In genomic region chr2:45716915-45717314, GRCh38 we compare ENCODE assay signal across 18 cellular contexts.
DNase-seq lines count a peak whose midpoint lies in the region; ATAC-seq and TF ChIP-seq lines count a peak whose summit lies in the region.
"Had no signal": no experiment of that assay in that cellular context is flagged by ENCODE, and none has a peak within 500 bp of the region (broad histone marks: within the 10 kb centered on the region; RNA-seq: fewer than 3 reads in every experiment).

No MANE protein-coding gene starts in this region.

- H3K27ac ChIP-seq in HCT116 (ENCODE audit: low read depth, low read length), result no peak overlapping the region

- H3K27me3 Mint-ChIP-seq in memory B cell (no peaks in the 10 kb centered on the region), chondrocyte (ENCODE audit: low read depth) (no peaks in the 10 kb centered on the region)

- POLR2A ChIA-PET in HCT116 (lab: Charles Lee), result no interaction called here

- no peak overlapping the region for H2AFZ ChIP-seq in HCT116 (ENCODE audit: low read depth, low read length, poor library complexity, severe bottlenecking)

- H3K27me3 ChIP-seq in HCT116 (ENCODE audit: insufficient read depth, low read length), result no peaks in the 10 kb centered on the region
- H3K27me3 ChIP-seq: BE2C had no signal

- no peaks in the 10 kb centered on the region for H3K36me3 ChIP-seq in HCT116 (ENCODE audit: control insufficient read depth in 1 of 2, insufficient read depth in 2 of 2, low read length in 2 of 2)

- H3K9me2 ChIP-seq in HCT116 (ENCODE audit: insufficient read depth), result no peaks in the 10 kb centered on the region

- H3K4me3 Mint-ChIP-seq in memory B cell (no peak overlapping the region), chondrocyte (ENCODE audit: unreplicated experiment) (no peak overlapping the region)
- H3K4me3 Mint-ChIP-seq: CD4-positive, CD25-positive, alpha-beta regulatory T cell; CD8-positive, alpha-beta memory T cell; H9 had no signal

- RAD21 ChIA-PET in HCT116 (lab: Charles Lee; ENCODE audit: low non-redundant PET in 1 of 2, low total read pairs in 2 of 2, uncharacterized antibody in 2 of 2, unreplicated experiment in 2 of 2), result no interaction called here

- no peaks in the 10 kb centered on the region for H4K20me1 ChIP-seq in HCT116 (ENCODE audit: insufficient read depth)

- CTCF ChIA-PET in HCT116 (lab: Charles Lee), result no interaction called here

- no peaks in the 10 kb centered on the region for H3K9me3 ChIP-seq in HCT116 (ENCODE audit: control insufficient read depth in 1 of 2, insufficient read depth in 1 of 2, low read depth in 1 of 2, low read length in 2 of 2)
- H3K9me3 ChIP-seq: BE2C had no signal

- no peak for TF ChIP-seq RAD21 in HCT116 (IDR thresholded peaks at IDR 0.05; ENCODE audit: low read depth)

- H3K36me3 Mint-ChIP-seq in memory B cell, result peaks cover 22% of the 10 kb centered on the region
- no peaks in the 10 kb centered on the region for H3K36me3 Mint-ChIP-seq in chondrocyte (ENCODE audit: low read depth)

- H3K4me3 ChIP-seq in HCT116 (replicated peaks in 1 of 2; ENCODE audit: low read depth in 1 of 2, low read length in 2 of 2), result no peak overlapping the region

- no peak overlapping the region for H3K9ac ChIP-seq in HCT116 (ENCODE audit: low read length)

- TF ChIP-seq CTCF in HCT116 (IDR thresholded peaks at IDR 0.05 in 2 of 3, conservative IDR thresholded peaks at IDR 0.05 in 1 of 3; ENCODE audit: borderline replicate concordance in 1 of 3, insufficient read depth in 1 of 3, low read depth in 2 of 3, low read length in 2 of 3) (no peak), chondrocyte (IDR thresholded peaks at IDR 0.05) (no peak)

- TF ChIP-seq POLR2A in HCT116 (IDR thresholded peaks at IDR 0.05; ENCODE audit: borderline replicate concordance, extremely low read depth, insufficient read depth, insufficient read length), result no peak

- H3K4me1 Mint-ChIP-seq in memory B cell, result peaks cover 54% of the 10 kb centered on the region
- no peaks in the 10 kb centered on the region for H3K4me1 Mint-ChIP-seq in chondrocyte (ENCODE audit: low read depth)

- H3K27ac Mint-ChIP-seq in memory B cell (peak overlapping the region; percentile 54), chondrocyte (ENCODE audit: unreplicated experiment) (no peak overlapping the region)
- H3K27ac Mint-ChIP-seq: CD4-positive, CD25-positive, alpha-beta regulatory T cell; H9 had no signal

- intact Hi-C loops in HCT116 (cut with micrococcal nuclease), result no loop called here

- BruUV-seq in HCT116 (replicated peaks; lab: Mats Ljungman, UMichigan), result no TSS peak

- H3K9me3 Mint-ChIP-seq in memory B cell (peaks cover 4% of the 10 kb centered on the region), chondrocyte (ENCODE audit: low read depth) (no peaks in the 10 kb centered on the region)
- H3K9me3 Mint-ChIP-seq: CD8-positive, alpha-beta memory T cell; H9 had no signal

- DNase-seq in HCT116 (ENCODE audit: low read depth, low spot score) (no peak), NAMALWA (ENCODE audit: low spot score) (peak; percentile 26), memory B cell (ENCODE audit: low spot score in 2 of 2) (no peak), amygdala (lab: John Stamatoyannopoulos, UW) (no peak), chondrocyte (ENCODE audit: low spot score) (no peak)
- DNase-seq: BE2C; C1 segment of cervical spinal cord; CD4-positive, CD25-positive, alpha-beta regulatory T cell; CD8-positive, alpha-beta memory T cell; COR-L47; DMS 273 treated with DMSO at 0.1 percent for 48 hours; DMS53; DND-41; EL; H9; IMR-90; KBM-7 had no signal

- ATAC-seq in HCT116, result peak; percentile 40; the same call in 1 of the 2 replicates
- ATAC-seq in memory B cell (ENCODE audit: low read depth), result no peak
- ATAC-seq in HG02840 (IDR thresholded peaks at IDR 0.05; ENCODE audit: low FRiP score, unreplicated experiment), result no peak

- 0 out of 2 replicates have a peak, but pooled peaks cover 6% of the 10 kb centered on the region for H3K79me2 ChIP-seq in HCT116 (ENCODE audit: insufficient read depth, low read length)

- no peaks in the 10 kb centered on the region for H3K4me1 ChIP-seq in HCT116 (ENCODE audit: control insufficient read depth in 1 of 2, insufficient read depth in 2 of 2, low read length in 2 of 2)
- H3K4me1 ChIP-seq: BE2C had no signal

- H3K4me2 ChIP-seq in HCT116 (ENCODE audit: low read length), result no peak overlapping the region

TF ChIP-seq in HCT116, 20 proteins besides CTCF, POLR2A, EP300 and RAD21:
- TF ChIP-seq CBX3 (IDR thresholded peaks at IDR 0.05; ENCODE audit: low read depth), result no peak
- TF ChIP-seq EZH2phosphoT487 (IDR thresholded peaks at IDR 0.05; ENCODE audit: borderline replicate concordance), result no peak
- TF ChIP-seq FOSL1 (IDR thresholded peaks at IDR 0.05; ENCODE audit: low read depth), result no peak
TF ChIP-seq in HCT116: peak in this region for 0.
